Comparison of ENCODE assay signal across 12 cellular contexts in genomic region chr17:31308372-31308905, GRCh38. TPM values are rescaled to one million over a fixed set of nuclear protein-coding genes. Genes with fewer than 3 reads are reported as not detected.
A peak's percentile ranks its signal among the peaks of the same experiment; 100 is the strongest.
DNase-seq lines count a peak whose midpoint lies in the region; ATAC-seq and TF ChIP-seq lines count a peak whose summit lies in the region.
"Had no signal": no experiment of that assay in that cellular context is flagged by ENCODE, and none has a peak within 500 bp of the region (broad histone marks: within the 10 kb centered on the region; RNA-seq: fewer than 3 reads in every experiment).

No MANE protein-coding gene starts in this region.

- H3K4me3 Mint-ChIP-seq in Calu3 (ENCODE audit: low read depth, unreplicated experiment) = no peak overlapping the region
- H3K4me3 Mint-ChIP-seq in T-helper 2 cell treated with Interferon-gamma antibody and Interleukin-4, amounts not matched to agents 5 μg/mL and 100 μg/mL, for 36 hours = peak overlapping the region; percentile 86
- H3K4me3 Mint-ChIP-seq: nephron had no signal

- no peaks in the 10 kb centered on the region for H3K9me3 ChIP-seq in mononuclear cell (ENCODE audit: low read depth, low read length)
- H3K9me3 ChIP-seq: heart left ventricle had no signal

- peaks cover 10% of the 10 kb centered on the region for H3K4me1 Mint-ChIP-seq in Calu3 (ENCODE audit: low read depth, unreplicated experiment)
- H3K4me1 Mint-ChIP-seq in T-helper 2 cell treated with Interferon-gamma antibody and Interleukin-4, amounts not matched to agents 5 μg/mL and 100 μg/mL, for 36 hours (ENCODE audit: low read depth) = peaks cover 50% of the 10 kb centered on the region
- H3K4me1 Mint-ChIP-seq: nephron had no signal

- H3K27ac Mint-ChIP-seq in Calu3 (ENCODE audit: unreplicated experiment) = peak overlapping the region; percentile 16
- H3K27ac Mint-ChIP-seq in T-helper 2 cell treated with Interferon-gamma antibody and Interleukin-4, amounts not matched to agents 5 μg/mL and 100 μg/mL, for 36 hours = peak overlapping the region; percentile 96
- H3K27ac Mint-ChIP-seq: nephron had no signal

- H3K4me3 ChIP-seq in mononuclear cell (ENCODE audit: low read length) (peak overlapping the region; percentile 88), lower leg skin (ENCODE audit: low read depth, poor library complexity, severe bottlenecking) (no peak overlapping the region)

- peak; percentile 63 for ATAC-seq in HG02610 (IDR thresholded peaks at IDR 0.05; ENCODE audit: unreplicated experiment)
- ATAC-seq in GM21390 (IDR thresholded peaks at IDR 0.05; ENCODE audit: unreplicated experiment) = no peak

- H3K27me3 Mint-ChIP-seq in Calu3 (ENCODE audit: unreplicated experiment) = no peaks in the 10 kb centered on the region
- no peaks in the 10 kb centered on the region for H3K27me3 Mint-ChIP-seq in T-helper 2 cell treated with Interferon-gamma antibody and Interleukin-4, amounts not matched to agents 5 μg/mL and 100 μg/mL, for 36 hours (ENCODE audit: low read depth)

- intact Hi-C loops in Calu3 (cut with micrococcal nuclease; ENCODE audit: unreplicated experiment) (no loop called here), lower leg skin (cut with DNase I; ENCODE audit: low total_unique reads) (no loop called here)

- CTCF ChIA-PET in Calu3 (lab: Charles Lee) = interaction anchor here (0.5 to 0.6 kb wide), 2 partner anchors 782 to 1520 kb away, joined by 3 to 6 read pairs; no protein-coding TSS in a partner anchor

- no peak for TF ChIP-seq CTCF in Calu3 (IDR thresholded peaks at IDR 0.05; ENCODE audit: unreplicated experiment)
- no peak for TF ChIP-seq CTCF in lower leg skin (IDR thresholded peaks at IDR 0.05)

- peaks cover 4% of the 10 kb centered on the region for H3K36me3 Mint-ChIP-seq in Calu3 (ENCODE audit: insufficient read depth, unreplicated experiment)
- H3K36me3 Mint-ChIP-seq in T-helper 2 cell treated with Interferon-gamma antibody and Interleukin-4, amounts not matched to agents 5 μg/mL and 100 μg/mL, for 36 hours (ENCODE audit: low read depth) = peaks cover 71% of the 10 kb centered on the region

- H3K4me1 ChIP-seq in mononuclear cell (ENCODE audit: insufficient read depth, low read length) = peaks cover 47% of the 10 kb centered on the region

- no peaks in the 10 kb centered on the region for H3K9me3 Mint-ChIP-seq in Calu3 (ENCODE audit: low read depth, unreplicated experiment)
- H3K9me3 Mint-ChIP-seq in T-helper 2 cell treated with Interferon-gamma antibody and Interleukin-4, amounts not matched to agents 5 μg/mL and 100 μg/mL, for 36 hours = peaks cover 10% of the 10 kb centered on the region
- H3K9me3 Mint-ChIP-seq: nephron had no signal

- 75 to 84% methylated on average over 4 of the region's 4 CpGs for whole genome bisulfite sequencing in lower leg skin, 2 donors

- TF ChIP-seq POLR2A in lower leg skin (IDR thresholded peaks at IDR 0.05) = no peak

- H3K27me3 ChIP-seq in mononuclear cell (ENCODE audit: insufficient read depth, low read length) = no peaks in the 10 kb centered on the region
- H3K27me3 ChIP-seq: heart left ventricle had no signal

- DNase-seq in Calu3 = no peak
- no peak for DNase-seq in T-helper 2 cell treated with Interferon-gamma antibody and Interleukin-4, amounts not matched to agents 5 μg/mL and 100 μg/mL, for 36 hours (ENCODE audit: low spot score)
- DNase-seq in lower leg skin (ENCODE audit: low spot score in 2 of 2) = no peak
- DNase-seq in SHP77 (lab: John Stamatoyannopoulos, UW) = no peak
- no peak for DNase-seq in effector CD4-positive, alpha-beta T cell
- DNase-seq: heart left ventricle; stimulated activated CD4-positive, alpha-beta T cell treated with anti-CD3 and anti-CD28 coated beads, Interleukin-4, amount 100 ng/mL, for 1 hour had no signal

- BruUV-seq in Calu3 (replicated peaks; lab: Mats Ljungman, UMichigan) = no TSS peak

RNA-seq across cellular contexts. Expression of gene EVI2B, which starts 5.4 kb away (rescaled TPM):
- total RNA-seq in Calu3 (2022) (not detected in 2 replicates), mononuclear cell (185 TPM), lower leg skin (1 to 10 TPM; 1.2 to 5.0 (median 2.4) TPM)

RNA-seq across cellular contexts. Expression of gene OMG, which starts 11.4 kb away (rescaled TPM):
- total RNA-seq in Calu3 (2022) (not detected in 2 replicates), mononuclear cell (0.21 TPM), lower leg skin (not detected)
- total RNA-seq: M059J had no signal

RNA-seq across cellular contexts. Expression of gene EVI2A, which starts 13.0 kb away (rescaled TPM):
- total RNA-seq in Calu3 (2022) (not detected in 2 replicates), mononuclear cell (156 TPM), lower leg skin (1 to 10 TPM; 1.2 to 4.0 (median 2.0) TPM)

Comparison
In these comparisons a context has a peak if more than half of its experiments do, and no peak if none do; other contexts are left out.
1. RNA of gene EVI2B, which starts 5.4 kb away (total RNA-seq): 185 TPM in mononuclear cell (single experiment); 1.2 to 5.0 TPM in lower leg skin and not detected in Calu3; every median in the first group is over 10 times any median in the second.
2. RNA of gene EVI2A, which starts 13.0 kb away (total RNA-seq): 156 TPM in mononuclear cell (single experiment); 1.2 to 4.0 TPM in lower leg skin and not detected in Calu3; every median in the first group is over 10 times any median in the second.